In the genomic region with DNA sequence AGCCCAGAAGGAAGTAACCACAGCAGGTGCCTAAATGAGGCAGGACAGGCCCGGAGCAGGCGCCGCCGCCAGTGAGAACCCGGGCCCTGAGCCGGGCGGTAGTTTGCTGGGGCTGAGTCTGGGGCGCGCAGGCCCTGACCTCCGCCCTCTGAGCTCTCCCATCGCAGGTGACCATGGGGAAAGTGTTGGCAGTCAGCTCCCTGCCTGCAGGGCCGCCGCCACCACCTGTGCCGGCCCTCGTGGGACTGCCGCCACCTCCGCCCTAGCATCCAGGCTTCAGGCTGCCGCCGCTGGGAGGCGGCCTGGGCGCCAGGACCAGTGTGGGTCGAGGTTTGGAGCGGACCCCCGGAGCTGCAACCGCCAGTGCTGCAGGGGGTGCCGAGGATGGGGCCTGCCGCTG, we compare ENCODE assay signal across 20 cellular contexts.
DNase-seq lines count a peak whose midpoint lies in the region; ATAC-seq and TF ChIP-seq lines count a peak whose summit lies in the region.
"Had no signal": no experiment of that assay in that cellular context is flagged by ENCODE, and none has a peak within 500 bp of the region (broad histone marks: within the 10 kb centered on the region; RNA-seq: fewer than 3 reads in every experiment).

No MANE protein-coding gene starts in this region.

- no peaks in the 10 kb centered on the region for H3F3A ChIP-seq in GM23338 (replicated peaks; ENCODE audit: low read depth)

- H4K20me1 ChIP-seq in GM23338 (replicated peaks; ENCODE audit: insufficient read depth) = no peaks in the 10 kb centered on the region
- H4K20me1 ChIP-seq: BLaER1 treated with 17β-estradiol and CSF1 and Interleukin-3, amounts not matched to agents 10 nM and 100 nM had no signal

- no peak for TF ChIP-seq POLR2A in transverse colon (IDR thresholded peaks at IDR 0.05)

- H3K9me2 ChIP-seq in GM23338 (ENCODE audit: insufficient read depth) = no peaks in the 10 kb centered on the region; the same call in 1 of the 2 replicates

- H3K9me3 ChIP-seq in mesenchymal stem cell (ENCODE audit: control insufficient read depth, low read length) (no peaks in the 10 kb centered on the region), transverse colon (no peaks in the 10 kb centered on the region)
- H3K9me3 ChIP-seq: A549, BE2C, HAP-1 had no signal

- no peak overlapping the region for H2BK15ac ChIP-seq in mesenchymal stem cell (ENCODE audit: low read depth, poor library complexity, severe bottlenecking)

- TF ChIP-seq CTCF in GM23338 (conservative IDR thresholded peaks at IDR 0.05; ENCODE audit: low read depth in 2 of 2) (no peak), WTC11 (IDR thresholded peaks at IDR 0.05) (no peak), transverse colon (IDR thresholded peaks at IDR 0.05) (no peak)

- H3K9ac ChIP-seq in mesenchymal stem cell (ENCODE audit: low read length) = no peak overlapping the region
- H3K9ac ChIP-seq: BLaER1 treated with 17β-estradiol and CSF1 and Interleukin-3, amounts not matched to agents 10 nM and 100 nM had no signal

- POLR2A ChIA-PET in WTC11 (lab: Charles Lee) = no interaction called here

- peak overlapping the region; percentile 27 for H4K91ac ChIP-seq in mesenchymal stem cell (ENCODE audit: low read length)

- H3K4ac ChIP-seq in mesenchymal stem cell (ENCODE audit: low read depth in 1 of 2, low read length in 2 of 2) = no peak overlapping the region

- intact Hi-C loops in transverse colon (cut with DNase I; ENCODE audit: low total_unique reads) = no loop called here

- H3K36me3 ChIP-seq in GM23338 (ENCODE audit: insufficient read depth) (no peaks in the 10 kb centered on the region), mesenchymal stem cell (ENCODE audit: control insufficient read depth in 1 of 2, insufficient read depth in 2 of 2, low read depth in 1 of 2, low read length in 2 of 2) (no peaks in the 10 kb centered on the region), transverse colon (no peaks in the 10 kb centered on the region)
- H3K36me3 ChIP-seq: BE2C; BLaER1 treated with 17β-estradiol and CSF1 and Interleukin-3, amounts not matched to agents 10 nM and 100 nM; HAP-1 had no signal

- no peak overlapping the region for H3K23ac ChIP-seq in mesenchymal stem cell (ENCODE audit: low read length in 2 of 2)

- peaks cover 4% of the 10 kb centered on the region; the same call in 2 of the 3 replicates for H3K9me3 Mint-ChIP-seq in GM23338
- H3K9me3 Mint-ChIP-seq in WTC11 = peaks cover 5% of the 10 kb centered on the region
- H3K9me3 Mint-ChIP-seq: CD4-positive, alpha-beta T cell; CD8-positive, alpha-beta memory T cell had no signal

- no peaks in the 10 kb centered on the region for H3K79me1 ChIP-seq in mesenchymal stem cell (replicated peaks; ENCODE audit: low read length, poor library complexity, severe bottlenecking)

- 94% methylated on average over 25 of the region's 27 CpGs for WGBS in mesenchymal stem cell
- WGBS in transverse colon (ENCODE audit: low coverage in 1 of 2), 2 donors = 91% methylated on average over 19 of the region's 27 CpGs; no CpG with 5 or more reads in 1 of the 2 donors

- H3K27ac ChIP-seq in GM23338 (ENCODE audit: low read depth) (no peak overlapping the region), mesenchymal stem cell (ENCODE audit: low read length, poor library complexity, severe bottlenecking) (no peak overlapping the region), transverse colon (no peak overlapping the region)
- H3K27ac ChIP-seq: A549; BLaER1 treated with 17β-estradiol and CSF1 and Interleukin-3, amounts not matched to agents 10 nM and 100 nM had no signal

- H3K36me3 Mint-ChIP-seq in GM23338 (ENCODE audit: low read depth) (peaks cover 3% of the 10 kb centered on the region; the same call in 1 of the 3 replicates), WTC11 (peaks cover 4% of the 10 kb centered on the region)
- H3K36me3 Mint-ChIP-seq: CD14-positive monocyte; CD8-positive, alpha-beta memory T cell had no signal

- H2BK5ac ChIP-seq in mesenchymal stem cell (ENCODE audit: low read depth, low read length, poor library complexity, severe bottlenecking) = no peak overlapping the region

- H3K18ac ChIP-seq in mesenchymal stem cell (ENCODE audit: low read depth in 1 of 2, low read length in 2 of 2) = no peak overlapping the region

- H3K4me3 ChIP-seq in GM23338 (no peak overlapping the region), mesenchymal stem cell (ENCODE audit: insufficient read depth in 1 of 2, low read depth in 1 of 2, low read length in 2 of 2) (no peak overlapping the region), transverse colon (no peak overlapping the region)
- H3K4me3 ChIP-seq: A549; BLaER1 treated with 17β-estradiol and CSF1 and Interleukin-3, amounts not matched to agents 10 nM and 100 nM; HAP-1 had no signal

- H3K27me3 ChIP-seq in GM23338 (ENCODE audit: insufficient read depth) = no peaks in the 10 kb centered on the region
- no peaks in the 10 kb centered on the region for H3K27me3 ChIP-seq in mesenchymal stem cell (ENCODE audit: control insufficient read depth in 1 of 2, insufficient read depth in 1 of 2, low read length in 2 of 2)
- no peaks in the 10 kb centered on the region for H3K27me3 ChIP-seq in transverse colon
- H3K27me3 ChIP-seq: BE2C; BLaER1 treated with 17β-estradiol and CSF1 and Interleukin-3, amounts not matched to agents 10 nM and 100 nM had no signal

- no peaks in the 10 kb centered on the region for H3K79me2 ChIP-seq in GM23338 (replicated peaks; ENCODE audit: insufficient read depth)

- H3K27me3 Mint-ChIP-seq in GM23338 (ENCODE audit: insufficient read depth, low read depth, poor library complexity) (no peaks in the 10 kb centered on the region), WTC11 (ENCODE audit: low read depth) (no peaks in the 10 kb centered on the region)
- H3K27me3 Mint-ChIP-seq: CD4-positive, alpha-beta T cell had no signal

- H2AFZ ChIP-seq in GM23338 (peak overlapping the region; percentile 56), mesenchymal stem cell (ENCODE audit: low read depth, low read length) (no peak overlapping the region)

- no peak overlapping the region for H2BK12ac ChIP-seq in mesenchymal stem cell (ENCODE audit: low read length in 2 of 2)

- no peak for TF ChIP-seq EP300 in transverse colon (IDR thresholded peaks at IDR 0.05; ENCODE audit: low read depth)

- DNase-seq in GM23338 (ENCODE audit: low spot score) = peak; percentile 37
- DNase-seq in WTC11 (ENCODE audit: low spot score) = peak; percentile 17
- no peak for DNase-seq in mesenchymal stem cell
- no peak for DNase-seq in transverse colon
- DNase-seq: 8988T; ACHN; AML-193; BE2C; CD4-positive, alpha-beta T cell; CD8-positive, alpha-beta memory T cell; DMS53; DMS79 treated with DMSO at 0.1 percent for 48 hours; HFFc6 had no signal

- CTCF ChIA-PET in WTC11 (lab: Charles Lee) = interaction anchor here (2.0 kb wide), 1 partner anchor 66 kb away, joined by 4 read pairs; no protein-coding TSS in a partner anchor

- H3K27ac Mint-ChIP-seq in GM23338 (no peak overlapping the region), WTC11 (no peak overlapping the region)
- H3K27ac Mint-ChIP-seq: CD14-positive monocyte; CD4-positive, alpha-beta T cell; CD8-positive, alpha-beta memory T cell; HFFc6 had no signal

- H2AK5ac ChIP-seq in mesenchymal stem cell (ENCODE audit: low read length, severe bottlenecking) = no peak overlapping the region

- in situ Hi-C loops in transverse colon (cut with MboI; ENCODE audit: low pct_ligation_motif_present in 1 of 4, low pct_unique_long_range_greater_than_20kb in 1 of 4, low sequenced_read_pairs in 3 of 4) = no loop called here

- no peak overlapping the region for H4K8ac ChIP-seq in mesenchymal stem cell (ENCODE audit: low read length)

- ATAC-seq in GM23338 (peak; percentile 83), WTC11 (peak; percentile 82), GM21367 (IDR thresholded peaks at IDR 0.05; ENCODE audit: unreplicated experiment) (no peak), GM19035 (IDR thresholded peaks at IDR 0.05; ENCODE audit: unreplicated experiment) (no peak), GM18502 (IDR thresholded peaks at IDR 0.05; ENCODE audit: poor library complexity, unreplicated experiment) (no peak)
- ATAC-seq: A549 had no signal

- H3K14ac ChIP-seq in mesenchymal stem cell (ENCODE audit: low read length in 2 of 2) = no peak overlapping the region

- no peak overlapping the region for H2BK120ac ChIP-seq in mesenchymal stem cell (ENCODE audit: low read depth, low read length)

- no peak overlapping the region for H3K4me2 ChIP-seq in GM23338
- no peak overlapping the region for H3K4me2 ChIP-seq in mesenchymal stem cell (ENCODE audit: low read length, poor library complexity, severe bottlenecking)
- H3K4me2 ChIP-seq: A549; BLaER1 treated with 17β-estradiol and CSF1 and Interleukin-3, amounts not matched to agents 10 nM and 100 nM had no signal

- H3K4me1 ChIP-seq in GM23338 (ENCODE audit: insufficient read depth) (no peaks in the 10 kb centered on the region), mesenchymal stem cell (ENCODE audit: control insufficient read depth, insufficient read depth, low read depth, low read length) (peaks cover 4% of the 10 kb centered on the region), transverse colon (no peaks in the 10 kb centered on the region)
- H3K4me1 ChIP-seq: A549; BE2C; BLaER1 treated with 17β-estradiol and CSF1 and Interleukin-3, amounts not matched to agents 10 nM and 100 nM had no signal

- H3K4me3 Mint-ChIP-seq in GM23338 = no peak overlapping the region
- no peak overlapping the region for H3K4me3 Mint-ChIP-seq in WTC11
- H3K4me3 Mint-ChIP-seq: CD14-positive monocyte; CD4-positive, alpha-beta T cell; CD8-positive, alpha-beta memory T cell; HFFc6 had no signal

- no peaks in the 10 kb centered on the region for H3K4me1 Mint-ChIP-seq in GM23338
- 0 out of 2 replicates have a peak, but pooled peaks cover 3% of the 10 kb centered on the region for H3K4me1 Mint-ChIP-seq in WTC11
- H3K4me1 Mint-ChIP-seq: CD14-positive monocyte; CD8-positive, alpha-beta memory T cell had no signal

TF ChIP-seq in WTC11, 78 proteins besides CTCF, POLR2A, EP300 and RAD21 (continues in another document):
- no peak for TF ChIP-seq SOX15 (CRISPR knock-in tag; IDR thresholded peaks at IDR 0.05)

Comparison
In these comparisons a context has a peak if more than half of its experiments do, and no peak if none do; other contexts are left out.
1. ATAC-seq: peak in GM23338 (single experiment) and WTC11 (single experiment); none in GM21367 (single experiment), GM19035 (single experiment) and GM18502 (single experiment).
2. DNase-seq: peak in GM23338 (single experiment) and WTC11 (single experiment); none in mesenchymal stem cell (single experiment) and transverse colon (single experiment).